In the genomic region with DNA sequence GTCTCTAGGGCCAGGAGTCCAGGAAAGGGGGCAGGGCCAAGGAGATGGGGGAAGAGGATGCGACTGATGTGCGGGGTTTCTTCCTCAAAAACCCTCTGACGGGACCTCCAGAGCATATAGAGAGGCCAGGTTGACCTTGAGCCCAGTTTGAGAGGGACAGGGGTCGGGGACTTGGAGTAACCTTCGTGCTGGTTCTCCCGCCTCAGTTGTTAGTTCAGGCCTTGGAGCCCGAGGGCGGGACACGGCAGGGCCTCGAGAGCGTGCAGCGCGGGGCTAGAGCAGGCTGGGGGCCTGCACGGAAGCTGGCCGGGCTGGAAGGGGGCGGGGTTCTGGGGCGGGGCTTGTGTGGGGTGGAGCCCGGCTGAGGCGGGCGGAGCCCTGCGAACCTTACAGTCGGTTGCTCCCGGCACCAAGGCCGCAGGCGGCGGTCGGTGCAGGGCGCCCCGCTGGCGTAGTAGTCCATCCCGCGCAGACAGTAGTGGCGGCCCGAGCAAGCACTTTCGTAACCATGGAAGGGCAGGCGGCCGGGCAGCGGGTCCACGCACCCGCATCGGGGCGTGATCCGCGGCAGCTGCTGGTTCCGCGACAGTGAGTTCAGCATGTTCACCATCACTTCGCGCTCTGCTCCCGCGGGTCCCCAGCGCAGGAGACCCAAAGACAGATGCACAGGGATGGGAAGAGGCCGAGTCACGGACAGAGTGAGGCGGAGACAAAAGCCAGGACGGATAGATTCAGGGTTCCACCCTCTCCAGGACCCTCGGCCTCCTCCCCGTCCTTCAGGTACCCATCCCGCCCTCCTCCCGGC, we compare ENCODE assay signal across 8 cellular contexts. TPM values are rescaled to one million over a fixed set of nuclear protein-coding genes. Genes with fewer than 3 reads are reported as not detected.
DNase-seq lines count a peak whose midpoint lies in the region; ATAC-seq and TF ChIP-seq lines count a peak whose summit lies in the region.

No MANE protein-coding gene starts in this region.

- peak; percentile 74 to 84 for ATAC-seq in natural killer cell treated with Interleukin-12 subunit alpha and Interleukin-12 subunit beta and Interleukin-15 and Interleukin-18, amount 100 ng/mL, for 72 hours
- no peak for ATAC-seq in GM19455 (IDR thresholded peaks at IDR 0.05; ENCODE audit: unreplicated experiment)

- peak overlapping the region; percentile 1 for H3K9ac ChIP-seq in HUES6 (ENCODE audit: low read length)

- in situ Hi-C loops in GM13976 (cut with MboI; ENCODE audit: low sequenced_read_pairs, unreplicated experiment): no loop called here

- no peaks in the 10 kb centered on the region for H3K9me3 Mint-ChIP-seq in natural killer cell treated with Interleukin-12 subunit alpha and Interleukin-12 subunit beta and Interleukin-15 and Interleukin-18, amount 100 ng/mL, for 72 hours

- DNase-seq in GM13976 (ENCODE audit: low spot score) (peak; percentile 97), RWPE1 (ENCODE audit: low spot score) (peak; percentile 91), fibroblast of the conjunctiva (ENCODE audit: low read depth) (peak; percentile 53)
- DNase-seq in activated effector memory CD4-positive, alpha-beta T cell treated with anti-CD3 and anti-CD28 coated beads, Interleukin-2, amount 50 U/mL, for 16 hours: peak; percentile 89
- DNase-seq in natural killer cell treated with Interleukin-12 subunit alpha and Interleukin-12 subunit beta and Interleukin-15 and Interleukin-18, amount 100 ng/mL, for 72 hours (ENCODE audit: low spot score): peak; percentile 78
- DNase-seq in stimulated activated naive CD4-positive, alpha-beta T cell treated with Interleukin-2 at 50 U/mL for 16 hours (lab: John Stamatoyannopoulos, UW): peak; percentile 79

- H3K4me3 Mint-ChIP-seq in natural killer cell treated with Interleukin-12 subunit alpha and Interleukin-12 subunit beta and Interleukin-15 and Interleukin-18, amount 100 ng/mL, for 72 hours: peak overlapping the region; percentile 78

- H3K36me3 ChIP-seq in HUES6 (ENCODE audit: control insufficient read depth, insufficient read depth, low read length): no peaks in the 10 kb centered on the region

- no peaks in the 10 kb centered on the region for H3K9me3 ChIP-seq in HUES6 (ENCODE audit: control insufficient read depth, insufficient read depth, low read depth, low read length)

- peaks cover 0 to 6% of the 10 kb centered on the region in 2 donors for H3K27me3 Mint-ChIP-seq in natural killer cell treated with Interleukin-12 subunit alpha and Interleukin-12 subunit beta and Interleukin-15 and Interleukin-18, amount 100 ng/mL, for 72 hours

- peaks cover 12% of the 10 kb centered on the region for H3K4me1 ChIP-seq in HUES6 (ENCODE audit: control insufficient read depth, insufficient read depth, low read length)

- H3K27ac Mint-ChIP-seq in natural killer cell treated with Interleukin-12 subunit alpha and Interleukin-12 subunit beta and Interleukin-15 and Interleukin-18, amount 100 ng/mL, for 72 hours: peak overlapping the region in 1 of 2 donors; percentile 48

- H3K4me1 Mint-ChIP-seq in natural killer cell treated with Interleukin-12 subunit alpha and Interleukin-12 subunit beta and Interleukin-15 and Interleukin-18, amount 100 ng/mL, for 72 hours (ENCODE audit: low read depth in 2 of 2): peaks cover 31 to 36% of the 10 kb centered on the region in 2 donors

- H3K4me3 ChIP-seq in HUES6 (ENCODE audit: low read depth, low read length): peak overlapping the region; percentile 70

- CTCF ChIA-PET in RWPE1 (lab: Yijun Ruan, JAX): interaction anchor here (0.6 to 6.2 kb wide), 2 partner anchors 48 to 63 kb away, joined by 3 to 54 read pairs; no protein-coding TSS in a partner anchor

- no peak for TF ChIP-seq CTCF in GM13976 (IDR thresholded peaks at IDR 0.05; ENCODE audit: borderline replicate concordance, control extremely low read depth, extremely low read depth, insufficient read depth, missing control alignments)
- TF ChIP-seq CTCF in RWPE1 (conservative IDR thresholded peaks at IDR 0.05; ENCODE audit: low read depth): no peak

- POLR2A ChIA-PET in RWPE1 (lab: Yijun Ruan, JAX; ENCODE audit: low non-redundant PET): no interaction called here

- H3K36me3 Mint-ChIP-seq in natural killer cell treated with Interleukin-12 subunit alpha and Interleukin-12 subunit beta and Interleukin-15 and Interleukin-18, amount 100 ng/mL, for 72 hours: no peaks in the 10 kb centered on the region

- peaks cover 62% of the 10 kb centered on the region for H3K27me3 ChIP-seq in HUES6 (ENCODE audit: control insufficient read depth, insufficient read depth, low read length)

- no peak overlapping the region for H3K27ac ChIP-seq in HUES6 (ENCODE audit: low read depth, low read length)
- peak overlapping the region; percentile 46 for H3K27ac ChIP-seq in RWPE1

RNA-seq across cellular contexts. Expression of a gene that starts 4.0 kb away (rescaled TPM):
- 1 to 10 TPM; 1.1 to 4.6 TPM for total RNA-seq in natural killer cell treated with Interleukin-12 subunit alpha and Interleukin-12 subunit beta and Interleukin-15 and Interleukin-18, amount 100 ng/mL, for 72 hours

RNA-seq across cellular contexts. Expression of a gene that starts 51.3 kb away (rescaled TPM):
- total RNA-seq in natural killer cell treated with Interleukin-12 subunit alpha and Interleukin-12 subunit beta and Interleukin-15 and Interleukin-18, amount 100 ng/mL, for 72 hours: 10 to 100 TPM; 16.4 to 28.9 TPM

RNA-seq across cellular contexts. Expression of a gene that starts 51.6 kb away (rescaled TPM):
- 1 to 10 TPM; 3.4 to 8.7 TPM for total RNA-seq in natural killer cell treated with Interleukin-12 subunit alpha and Interleukin-12 subunit beta and Interleukin-15 and Interleukin-18, amount 100 ng/mL, for 72 hours
